14 cellular contexts compared by ENCODE assay signal in genomic region chr15:57045741-57046382, GRCh38.
DNase-seq lines count a peak whose midpoint lies in the region; ATAC-seq, FAIRE-seq and TF ChIP-seq lines count a peak whose summit lies in the region.
"Had no signal": no experiment of that assay in that cellular context is flagged by ENCODE, and none has a peak within 500 bp of the region (broad histone marks: within the 10 kb centered on the region; RNA-seq: fewer than 3 reads in every experiment).

No MANE protein-coding gene starts in this region.

- DNase-seq in GM12878 (ENCODE audit: low read depth, low spot score) = peak; percentile 50
- DNase-seq in kidney = no peak
- DNase-seq in KG1 (lab: John Stamatoyannopoulos, UW) = no peak
- no peak for DNase-seq in stimulated activated CD4-positive, alpha-beta T cell treated with anti-CD3 and anti-CD28 coated beads, Interleukin-2, amount 100 ng/mL, for 24 hours
- DNase-seq: activated effector memory CD4-positive, alpha-beta T cell treated with Interleukin-2 at 50 U/mL for 16 hours; CD8-positive, alpha-beta T cell; MM.1S; NCI-H446 treated with DMSO at 0.1 percent for 48 hours; nucleus accumbens; stimulated activated CD4-positive, alpha-beta T cell treated with anti-CD3 and anti-CD28 coated beads, Interleukin-1b, Interleukin-23, amount 100 ng/mL, for 48 hours had no signal

- no peak overlapping the region for H3K4me3 ChIP-seq in GM12878
- H3K4me3 ChIP-seq in kidney (ENCODE audit: low read length in 2 of 2) = no peak overlapping the region

- FAIRE-seq in GM12878 (lab: Jason Lieb, UNC) (peak; percentile 84), kidney (lab: Jason Lieb, UNC) (no peak)

- no peak overlapping the region for H2AFZ ChIP-seq in GM12878 (ENCODE audit: control insufficient read depth, low read depth, low read length)

- ATAC-seq in GM18520 (IDR thresholded peaks at IDR 0.05; ENCODE audit: unreplicated experiment) (peak; percentile 88), GM21390 (IDR thresholded peaks at IDR 0.05; ENCODE audit: unreplicated experiment) (peak; percentile 93), HG03025 (IDR thresholded peaks at IDR 0.05; ENCODE audit: low FRiP score, unreplicated experiment) (peak; percentile 59), GM12878 (peak; percentile 97), GM19455 (IDR thresholded peaks at IDR 0.05; ENCODE audit: unreplicated experiment) (no peak)
- ATAC-seq: CD8-positive, alpha-beta T cell had no signal

- POLR2A ChIA-PET in GM12878 (lab: Charles Lee) = no interaction called here

- H3K9me3 ChIP-seq in GM12878 (replicated peaks; ENCODE audit: control insufficient read depth, insufficient read depth, low read length) (no peaks in the 10 kb centered on the region; the same call in 2 of the 3 replicates), kidney (ENCODE audit: control insufficient read depth in 1 of 2, low read length in 2 of 2) (no peaks in the 10 kb centered on the region)

- H3K4me1 ChIP-seq in GM12878 (ENCODE audit: control insufficient read depth, insufficient read depth, low read length) (peaks cover 9% of the 10 kb centered on the region), kidney (ENCODE audit: control insufficient read depth in 1 of 2, insufficient read depth in 1 of 2, low read depth in 1 of 2, low read length in 2 of 2) (peaks cover 0 to 5% of the 10 kb centered on the region in 2 donors)

- no peak for TF ChIP-seq RAD21 in GM12878 (IDR thresholded peaks at IDR 0.05; ENCODE audit: insufficient read depth, low read depth, low read length)

- in situ Hi-C loops in GM12878 (cut with MboI) = no loop called here

- WGBS in GM12878 (ENCODE audit: insufficient coverage, insufficient replicate concordance, low lambda C conversion rate, missing lambda C conversion rate) = 8% methylated on average over 5 of the region's 5 CpGs

- no TSS peak for BruUV-seq in GM12878 (replicated peaks; lab: Mats Ljungman, UMichigan)

- TF ChIP-seq EP300 in GM12878 (IDR thresholded peaks at IDR 0.05; ENCODE audit: borderline replicate concordance in 1 of 2, control insufficient read depth in 1 of 2, low read depth in 2 of 2, low read length in 2 of 2) = 0 out of 4 replicates have a peak, but pooled peaks of 1 of the 2 experiments have one; percentile 12

- SMC1A ChIA-PET in GM12878 (lab: Charles Lee; ENCODE audit: uncharacterized antibody, unreplicated experiment) = interaction anchor here (0.7 to 2.1 kb wide), 3 partner anchors 12 to 72 kb away, joined by 3 to 4 read pairs (median 3); no protein-coding TSS in a partner anchor

- H4K20me1 ChIP-seq in GM12878 (ENCODE audit: control insufficient read depth, insufficient read depth) = no peaks in the 10 kb centered on the region

- H3K27ac ChIP-seq in GM12878 (ENCODE audit: control insufficient read depth, insufficient read depth) (peak overlapping the region; percentile 20), kidney (ENCODE audit: low read depth in 2 of 2, low read length in 2 of 2) (no peak overlapping the region)

- RAD21 ChIA-PET in GM12878 (lab: Charles Lee; ENCODE audit: unreplicated experiment) = no interaction called here

- CTCF ChIA-PET in GM12878 (lab: Yijun Ruan, JAX) = no interaction called here

- TF ChIP-seq POLR2A in GM12878 (IDR thresholded peaks at IDR 0.05; ENCODE audit: low read depth, low read length) = no peak

- TF ChIP-seq CTCF in GM12878 (IDR thresholded peaks at IDR 0.05 in 2 of 3, conservative IDR thresholded peaks at IDR 0.05 in 1 of 3; ENCODE audit: control insufficient read depth in 2 of 3, extremely low read depth in 1 of 3, insufficient read depth in 1 of 3, low read depth in 3 of 3, low read length in 3 of 3) = no peak
- no peak for TF ChIP-seq CTCF in kidney (IDR thresholded peaks at IDR 0.05; ENCODE audit: borderline replicate concordance, extremely low read depth, insufficient read depth)

- peaks cover 12% of the 10 kb centered on the region for H3K79me2 ChIP-seq in GM12878 (ENCODE audit: control insufficient read depth, insufficient read depth, low read length)

- intact Hi-C loops in GM12878 (cut with micrococcal nuclease; ENCODE audit: unreplicated experiment) = no loop called here
- intact Hi-C loops in kidney (cut with DNase I) = no loop called here

- H3K4me2 ChIP-seq in GM12878 (ENCODE audit: control insufficient read depth, insufficient read depth) = peak overlapping the region; percentile 78

- H3K36me3 ChIP-seq in GM12878 (ENCODE audit: control insufficient read depth in 2 of 2, insufficient read depth in 2 of 2, low read length in 1 of 2) (peaks cover 0 to 3% of the 10 kb centered on the region in 2 experiments; a peak in 1 of 4 replicates), kidney (ENCODE audit: control insufficient read depth in 1 of 2, insufficient read depth in 2 of 2, low read length in 2 of 2) (no peaks in the 10 kb centered on the region)

- H3K9ac ChIP-seq in GM12878 (ENCODE audit: control insufficient read depth, insufficient read depth, low read length) (no peak overlapping the region), kidney (ENCODE audit: low read length in 2 of 2) (no peak overlapping the region)

- no peaks in the 10 kb centered on the region for H3K27me3 ChIP-seq in GM12878 (replicated peaks in 1 of 2; ENCODE audit: control insufficient read depth in 2 of 2, insufficient read depth in 2 of 2, low read length in 1 of 2)

TF ChIP-seq in GM12878, 131 proteins besides CTCF, POLR2A, EP300 and RAD21 (continues in another document):
- TF ChIP-seq WRNIP1 (IDR thresholded peaks at IDR 0.05; ENCODE audit: borderline replicate concordance, low read depth, low read length) (no peak), ETV6 (conservative IDR thresholded peaks at IDR 0.05 in 1 of 2, IDR thresholded peaks at IDR 0.05 in 1 of 2; ENCODE audit: borderline replicate concordance in 1 of 2, low read depth in 1 of 2) (peak in 1 of 2 experiments; percentile 69; a peak in 1 of 4 replicates), JUNB (IDR thresholded peaks at IDR 0.05) (peak; percentile 82), MEF2A (IDR thresholded peaks at IDR 0.05; ENCODE audit: insufficient read depth, low read depth, low read length) (0 out of 2 replicates have a peak, but pooled peaks have one; percentile 46), PAX8 (IDR thresholded peaks at IDR 0.05) (no peak), RELB (IDR thresholded peaks at IDR 0.05; ENCODE audit: low read depth) (0 out of 2 replicates have a peak, but pooled peaks have one; percentile 45), MTA2 (IDR thresholded peaks at IDR 0.05; ENCODE audit: low read depth) (peak; percentile 65), RUNX3 (IDR thresholded peaks at IDR 0.05; ENCODE audit: low read length) (peak; percentile 87), TARDBP (IDR thresholded peaks at IDR 0.05; ENCODE audit: borderline replicate concordance) (no peak), SP1 (IDR thresholded peaks at IDR 0.05; ENCODE audit: low read depth, low read length) (no peak), DPF2 (IDR thresholded peaks at IDR 0.05) (peak; percentile 51; the same call in 1 of the 2 replicates), IKZF1 (conservative IDR thresholded peaks at IDR 0.05) (peak; percentile 68), SMARCA5 (IDR thresholded peaks at IDR 0.05) (0 out of 2 replicates have a peak, but pooled peaks have one; percentile 38), IKZF2 (IDR thresholded peaks at IDR 0.05) (peak; percentile 76 to 83)
- TF ChIP-seq, protein P1, sequence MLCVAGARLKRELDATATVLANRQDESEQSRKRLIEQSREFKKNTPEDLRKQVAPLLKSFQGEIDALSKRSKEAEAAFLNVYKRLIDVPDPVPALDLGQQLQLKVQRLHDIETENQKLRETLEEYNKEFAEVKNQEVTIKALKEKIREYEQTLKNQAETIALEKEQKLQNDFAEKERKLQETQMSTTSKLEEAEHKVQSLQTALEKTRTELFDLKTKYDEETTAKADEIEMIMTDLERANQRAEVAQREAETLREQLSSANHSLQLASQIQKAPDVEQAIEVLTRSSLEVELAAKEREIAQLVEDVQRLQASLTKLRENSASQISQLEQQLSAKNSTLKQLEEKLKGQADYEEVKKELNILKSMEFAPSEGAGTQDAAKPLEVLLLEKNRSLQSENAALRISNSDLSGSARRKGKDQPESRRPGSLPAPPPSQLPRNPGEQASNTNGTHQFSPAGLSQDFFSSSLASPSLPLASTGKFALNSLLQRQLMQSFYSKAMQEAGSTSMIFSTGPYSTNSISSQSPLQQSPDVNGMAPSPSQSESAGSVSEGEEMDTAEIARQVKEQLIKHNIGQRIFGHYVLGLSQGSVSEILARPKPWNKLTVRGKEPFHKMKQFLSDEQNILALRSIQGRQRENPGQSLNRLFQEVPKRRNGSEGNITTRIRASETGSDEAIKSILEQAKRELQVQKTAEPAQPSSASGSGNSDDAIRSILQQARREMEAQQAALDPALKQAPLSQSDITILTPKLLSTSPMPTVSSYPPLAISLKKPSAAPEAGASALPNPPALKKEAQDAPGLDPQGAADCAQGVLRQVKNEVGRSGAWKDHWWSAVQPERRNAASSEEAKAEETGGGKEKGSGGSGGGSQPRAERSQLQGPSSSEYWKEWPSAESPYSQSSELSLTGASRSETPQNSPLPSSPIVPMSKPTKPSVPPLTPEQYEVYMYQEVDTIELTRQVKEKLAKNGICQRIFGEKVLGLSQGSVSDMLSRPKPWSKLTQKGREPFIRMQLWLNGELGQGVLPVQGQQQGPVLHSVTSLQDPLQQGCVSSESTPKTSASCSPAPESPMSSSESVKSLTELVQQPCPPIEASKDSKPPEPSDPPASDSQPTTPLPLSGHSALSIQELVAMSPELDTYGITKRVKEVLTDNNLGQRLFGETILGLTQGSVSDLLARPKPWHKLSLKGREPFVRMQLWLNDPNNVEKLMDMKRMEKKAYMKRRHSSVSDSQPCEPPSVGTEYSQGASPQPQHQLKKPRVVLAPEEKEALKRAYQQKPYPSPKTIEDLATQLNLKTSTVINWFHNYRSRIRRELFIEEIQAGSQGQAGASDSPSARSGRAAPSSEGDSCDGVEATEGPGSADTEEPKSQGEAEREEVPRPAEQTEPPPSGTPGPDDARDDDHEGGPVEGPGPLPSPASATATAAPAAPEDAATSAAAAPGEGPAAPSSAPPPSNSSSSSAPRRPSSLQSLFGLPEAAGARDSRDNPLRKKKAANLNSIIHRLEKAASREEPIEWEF (IDR thresholded peaks at IDR 0.05; ENCODE audit: insufficient replicate concordance, low read depth, low read length) = peak; percentile 18
